24 cellular contexts compared by ENCODE assay signal in the genomic region with DNA sequence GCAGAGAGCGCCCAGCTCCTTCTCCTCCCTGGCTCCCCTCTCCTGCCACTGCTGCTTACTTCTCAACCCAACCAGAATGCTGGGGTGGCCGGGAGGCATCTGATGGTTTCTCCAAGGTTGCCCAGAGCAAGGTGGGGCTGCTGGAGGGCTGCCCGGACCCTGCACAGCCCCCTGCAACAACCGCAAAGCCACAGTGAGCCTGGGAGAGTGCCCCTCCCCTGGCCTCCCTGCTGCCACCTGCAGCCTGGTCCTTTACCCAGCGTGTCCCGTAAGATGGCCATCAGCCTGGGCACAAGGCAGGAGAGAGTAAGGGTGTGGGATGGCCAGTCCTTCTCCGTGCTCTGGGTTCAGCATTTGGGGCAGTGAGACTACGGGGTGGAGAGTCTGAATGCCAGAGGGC. TPM values are rescaled to one million over a fixed set of nuclear protein-coding genes. Genes with fewer than 3 reads are reported as not detected.
DNase-seq lines count a peak whose midpoint lies in the region; ATAC-seq and TF ChIP-seq lines count a peak whose summit lies in the region.
"Had no signal": no experiment of that assay in that cellular context is flagged by ENCODE, and none has a peak within 500 bp of the region (broad histone marks: within the 10 kb centered on the region; RNA-seq: fewer than 3 reads in every experiment).

No MANE protein-coding gene starts in this region.

- no peak for TF ChIP-seq POLR2A in IMR-90 (IDR thresholded peaks at IDR 0.05; ENCODE audit: low read depth, low read length)

- H4K5ac ChIP-seq in IMR-90 (ENCODE audit: low read depth, low read length): no peak overlapping the region

- no peak overlapping the region for H3K18ac ChIP-seq in IMR-90 (ENCODE audit: low read depth, low read length)

- intact Hi-C loops in IMR-90 (cut with micrococcal nuclease): no loop called here

- H2AK5ac ChIP-seq in IMR-90 (ENCODE audit: low read depth, low read length): no peak overlapping the region

- no peaks in the 10 kb centered on the region for H3K9me1 ChIP-seq in IMR-90 (ENCODE audit: insufficient read depth, low read length)

- DNase-seq in IMR-90 (no peak), WTC11 (ENCODE audit: low spot score) (no peak), left lobe of liver (ENCODE audit: low spot score) (no peak), DMS53 treated with DMSO at 0.1 percent for 48 hours (lab: John Stamatoyannopoulos, UW; ENCODE audit: unreplicated experiment) (no peak), HCEC 1CT (no peak)
- no peak for DNase-seq in activated CD4-positive, alpha-beta T cell treated with anti-CD3 and anti-CD28 coated beads for 48 hours
- DNase-seq: CD4-positive, alpha-beta memory T cell; DMS153; EL; NCI-H1048; NCI-H1436; NCI-H2081; NCI-H2171 treated with DMSO at 0.1 percent for 48 hours; NCI-H446 treated with DMSO at 0.1 percent for 48 hours; NCI-H69; NK-92 treated with Interleukin-12 subunit alpha and Interleukin-12 subunit beta, amount 100 ng/mL, for 24 hours; SHP77; T-cell had no signal

- H3K4me3 Mint-ChIP-seq in WTC11: no peak overlapping the region
- H3K4me3 Mint-ChIP-seq: CD4-positive, alpha-beta memory T cell; T-cell had no signal

- ATAC-seq in IMR-90 (ENCODE audit: low read depth) (no peak), WTC11 (peak; percentile 53), left lobe of liver (peak; percentile 31), HG03095 (IDR thresholded peaks at IDR 0.05; ENCODE audit: unreplicated experiment) (no peak)
- ATAC-seq: K562, T-cell had no signal

- H4K8ac ChIP-seq in IMR-90 (ENCODE audit: low read depth in 2 of 2, low read length in 2 of 2): no peak overlapping the region

- CTCF ChIA-PET in IMR-90 (lab: Yijun Ruan, JAX) (no interaction called here), WTC11 (lab: Charles Lee) (interaction anchor here (1.3 to 2.8 kb wide), 4 partner anchors 10 to 96 kb away, joined by 3 to 28 read pairs (median 12); no protein-coding TSS in a partner anchor)

- no peak overlapping the region for H3K4ac ChIP-seq in IMR-90 (ENCODE audit: low read depth, low read length)

- BruUV-seq in IMR-90 (replicated peaks; lab: Mats Ljungman, UMichigan): no TSS peak

- H3K4me2 ChIP-seq in IMR-90 (ENCODE audit: low read depth, low read length): no peak overlapping the region
- H3K4me2 ChIP-seq: BLaER1 had no signal

- peak overlapping the region; percentile 21 for H2AFZ ChIP-seq in IMR-90 (replicated peaks; ENCODE audit: low read length, poor library complexity)

- H2BK20ac ChIP-seq in IMR-90 (ENCODE audit: low read depth, low read length): no peak overlapping the region

- no peak overlapping the region for H3K56ac ChIP-seq in IMR-90 (ENCODE audit: extremely low read depth, insufficient read depth, low read length)

- dilution Hi-C loops in IMR-90 (cut with HindIII; ENCODE audit: low sequenced_read_pairs, unreplicated experiment): no loop called here

- peaks cover 17% of the 10 kb centered on the region for H3K9me3 Mint-ChIP-seq in WTC11
- H3K9me3 Mint-ChIP-seq: CD4-positive, alpha-beta memory T cell; T-cell had no signal

- 53% methylated on average over 3 of the region's 8 CpGs; no CpG with 5 or more reads in 1 of the 2 experiments for WGBS in IMR-90 (ENCODE audit: extremely low coverage in 2 of 2, insufficient read length in 1 of 2), 2 experiments

- no peak overlapping the region for H4K91ac ChIP-seq in IMR-90 (ENCODE audit: insufficient read depth, low read depth, low read length)

- no peak overlapping the region for H3K14ac ChIP-seq in IMR-90 (replicated peaks; ENCODE audit: low read depth, low read length)

- H3K27ac Mint-ChIP-seq in WTC11: no peak overlapping the region

- no peaks in the 10 kb centered on the region; the same call in 1 of the 2 replicates for H3K27me3 ChIP-seq in IMR-90 (ENCODE audit: control insufficient read depth, insufficient read depth, low read length)
- H3K27me3 ChIP-seq: BLaER1 had no signal

- no peaks in the 10 kb centered on the region for H3K4me1 ChIP-seq in IMR-90 (ENCODE audit: control insufficient read depth, insufficient read depth, low read length)
- H3K4me1 ChIP-seq: BLaER1, HAP-1 had no signal

- peaks cover 7% of the 10 kb centered on the region for H3K4me1 Mint-ChIP-seq in WTC11

- no peaks in the 10 kb centered on the region for H3K79me1 ChIP-seq in IMR-90 (ENCODE audit: low read depth in 1 of 2, low read length in 2 of 2)

- in situ Hi-C loops in IMR-90 (cut with MboI; ENCODE audit: low sequenced_read_pairs): no loop called here

- H2BK5ac ChIP-seq in IMR-90 (ENCODE audit: low read depth, low read length, poor library complexity, severe bottlenecking): no peak overlapping the region

- no peak overlapping the region for H2BK15ac ChIP-seq in IMR-90 (ENCODE audit: low read depth, low read length)

- H3K9ac ChIP-seq in IMR-90 (ENCODE audit: low read depth, low read length): no peak overlapping the region
- H3K9ac ChIP-seq: BLaER1 had no signal

- TF ChIP-seq RAD21 in IMR-90 (IDR thresholded peaks at IDR 0.05; ENCODE audit: low read length): no peak

- H3K36me3 ChIP-seq in IMR-90 (ENCODE audit: control insufficient read depth, insufficient read depth, low read length): no peaks in the 10 kb centered on the region
- H3K36me3 ChIP-seq: HAP-1 had no signal

- H3K36me3 Mint-ChIP-seq in WTC11: peaks cover 6% of the 10 kb centered on the region

- no peak overlapping the region for H3K23ac ChIP-seq in IMR-90 (ENCODE audit: low read depth, low read length)

- H3K27ac ChIP-seq in 22Rv1 (no peak overlapping the region), IMR-90 (ENCODE audit: insufficient read depth, low read length) (no peak overlapping the region)
- H3K27ac ChIP-seq: BLaER1, SK-N-MC had no signal

- H2AK9ac ChIP-seq in IMR-90 (replicated peaks; ENCODE audit: low read depth, low read length, poor library complexity): no peak overlapping the region

- 0 out of 2 replicates have a peak, but pooled peaks cover 2% of the 10 kb centered on the region for H3K27me3 Mint-ChIP-seq in WTC11 (ENCODE audit: low read depth)
- H3K27me3 Mint-ChIP-seq: CD4-positive, alpha-beta memory T cell; T-cell had no signal

- POLR2A ChIA-PET in IMR-90 (lab: Charles Lee; ENCODE audit: unreplicated experiment) (no interaction called here), WTC11 (lab: Charles Lee) (no interaction called here)

- no peak overlapping the region for H3K4me3 ChIP-seq in IMR-90 (ENCODE audit: insufficient read depth, low read depth, low read length)
- H3K4me3 ChIP-seq: BLaER1, HAP-1, K562, SK-N-MC had no signal

- no peak overlapping the region for H2BK120ac ChIP-seq in IMR-90 (ENCODE audit: low read depth, low read length)

- H4K20me1 ChIP-seq in IMR-90 (ENCODE audit: insufficient read depth, low read length): no peaks in the 10 kb centered on the region
- H4K20me1 ChIP-seq: BLaER1 had no signal

- H3K9me3 ChIP-seq in IMR-90 (ENCODE audit: control insufficient read depth, insufficient read depth, low read length): no peaks in the 10 kb centered on the region

- TF ChIP-seq CTCF in 22Rv1 (IDR thresholded peaks at IDR 0.05): peak; percentile 20; the same call in 1 of the 2 replicates
- no peak for TF ChIP-seq CTCF in IMR-90 (conservative IDR thresholded peaks at IDR 0.05; ENCODE audit: low read depth, low read length)
- no peak for TF ChIP-seq CTCF in WTC11 (IDR thresholded peaks at IDR 0.05)

TF ChIP-seq in IMR-90, 13 proteins besides CTCF, POLR2A, EP300 and RAD21:
- TF ChIP-seq MAZ (IDR thresholded peaks at IDR 0.05; ENCODE audit: borderline replicate concordance, low read depth, low read length): no peak

TF ChIP-seq in WTC11, 78 proteins besides CTCF, POLR2A, EP300 and RAD21 (continues in another document):
- no peak for TF ChIP-seq TP53 (CRISPR knock-in tag; IDR thresholded peaks at IDR 0.05)
- no peak for TF ChIP-seq ZBTB21 (CRISPR knock-in tag; IDR thresholded peaks at IDR 0.05; ENCODE audit: borderline replicate concordance)
- TF ChIP-seq, protein P1, sequence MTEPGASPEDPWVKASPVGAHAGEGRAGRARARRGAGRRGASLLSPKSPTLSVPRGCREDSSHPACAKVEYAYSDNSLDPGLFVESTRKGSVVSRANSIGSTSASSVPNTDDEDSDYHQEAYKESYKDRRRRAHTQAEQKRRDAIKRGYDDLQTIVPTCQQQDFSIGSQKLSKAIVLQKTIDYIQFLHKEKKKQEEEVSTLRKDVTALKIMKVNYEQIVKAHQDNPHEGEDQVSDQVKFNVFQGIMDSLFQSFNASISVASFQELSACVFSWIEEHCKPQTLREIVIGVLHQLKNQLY (CRISPR knock-in tag; IDR thresholded peaks at IDR 0.05): no peak
- no peak for TF ChIP-seq GRHL2 (CRISPR knock-in tag; IDR thresholded peaks at IDR 0.05; ENCODE audit: insufficient replicate concordance, severe bottlenecking)
- TF ChIP-seq TEAD4 (CRISPR knock-in tag; IDR thresholded peaks at IDR 0.05): no peak
- TF ChIP-seq, protein P2, sequence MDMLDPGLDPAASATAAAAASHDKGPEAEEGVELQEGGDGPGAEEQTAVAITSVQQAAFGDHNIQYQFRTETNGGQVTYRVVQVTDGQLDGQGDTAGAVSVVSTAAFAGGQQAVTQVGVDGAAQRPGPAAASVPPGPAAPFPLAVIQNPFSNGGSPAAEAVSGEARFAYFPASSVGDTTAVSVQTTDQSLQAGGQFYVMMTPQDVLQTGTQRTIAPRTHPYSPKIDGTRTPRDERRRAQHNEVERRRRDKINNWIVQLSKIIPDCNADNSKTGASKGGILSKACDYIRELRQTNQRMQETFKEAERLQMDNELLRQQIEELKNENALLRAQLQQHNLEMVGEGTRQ (CRISPR knock-in tag; IDR thresholded peaks at IDR 0.05): no peak

RNA-seq across cellular contexts. Expression of a gene that starts 17.0 kb away (rescaled TPM):
- total RNA-seq in IMR-90 (2012; rRNA removed): 0.54 and 0.56 TPM in 2 replicates
- polyA plus RNA-seq in IMR-90 (2012; rRNA removed): 0.43 and 0.53 TPM in 2 replicates
- polyA plus RNA-seq in IMR-90 (2012; cell fraction: cytosol; rRNA removed): 0.22 TPM in 1 of 2 replicates, not detected in the other
- polyA plus RNA-seq in IMR-90 (2012; cell fraction: nucleus; rRNA removed; ENCODE audit: low replicate concordance): 0.45 and 1.1 TPM in 2 replicates
- 2.6 to 4.0 TPM (median 2.7 TPM) in 3 replicates for total RNA-seq in WTC11 (2021)
- 0.75 TPM for total RNA-seq in left lobe of liver

RNA-seq across cellular contexts. Expression of a gene that starts 47.2 kb away (rescaled TPM):
- total RNA-seq in IMR-90 (2012; rRNA removed) (1.9 and 2.5 TPM in 2 replicates), WTC11 (2021) (3.6 to 4.6 TPM (median 4.0 TPM) in 3 replicates), left lobe of liver (8.5 TPM)
- 0.56 and 1.0 TPM in 2 replicates for polyA plus RNA-seq in IMR-90 (2012; rRNA removed)
- polyA plus RNA-seq in IMR-90 (2012; cell fraction: cytosol; rRNA removed): 0.53 and 0.63 TPM in 2 replicates
- polyA plus RNA-seq in IMR-90 (2012; cell fraction: nucleus; rRNA removed; ENCODE audit: low replicate concordance): 2.0 and 4.9 TPM in 2 replicates

Comparison
In these comparisons a context has a peak if more than half of its experiments do, and no peak if none do; other contexts are left out.
1. ATAC-seq: peak in WTC11 (single experiment) and left lobe of liver (single experiment); none in IMR-90 (single experiment) and HG03095 (single experiment).